In genomic region chr9:99576002-99576401, GRCh38 we compare ENCODE assay signal across 20 cellular contexts.
"Had no signal": no experiment of that assay in that cellular context is flagged by ENCODE, and none has a peak within 500 bp of the region (broad histone marks: within the 10 kb centered on the region; RNA-seq: fewer than 3 reads in every experiment).

No MANE protein-coding gene starts in this region.

- H3K4me3 ChIP-seq: body of pancreas, colonic mucosa, esophagus squamous epithelium, skin epidermis, transverse colon had no signal

- H3K9me3 Mint-ChIP-seq: activated CD4-positive, alpha-beta T cell treated with anti-CD3 and anti-CD28 coated beads, Interleukin-2, amount 10 ng/mL, durations not matched to agents 7 days and 5 days; nephron had no signal

- ATAC-seq: body of pancreas had no signal

- H3K27ac ChIP-seq: body of pancreas, colonic mucosa, esophagus squamous epithelium, skin epidermis, transverse colon had no signal

- H3K9me3 ChIP-seq: body of pancreas, colonic mucosa, esophagus squamous epithelium, transverse colon had no signal

- H3K36me3 ChIP-seq: colonic mucosa, esophagus squamous epithelium, transverse colon had no signal

- H3K36me3 Mint-ChIP-seq: activated naive CD8-positive, alpha-beta T cell; immature natural killer cell had no signal

- DNase-seq: activated CD4-positive, alpha-beta T cell treated with anti-CD3 and anti-CD28 coated beads, Interleukin-2, amount 10 ng/mL, durations not matched to agents 7 days and 5 days; activated CD4-positive, CD25-positive, alpha-beta regulatory T cell; activated gamma-delta T cell treated with Interleukin-2 at 50 U/mL for 16 hours; amniotic stem cell; body of pancreas; caudate nucleus; colonic mucosa; esophagus squamous epithelium; head of caudate nucleus; immature natural killer cell; nucleus accumbens; posterior cingulate gyrus; stimulated activated CD4-positive, alpha-beta T cell treated with anti-CD3 and anti-CD28 coated beads, Interleukin-15, amount 100 ng/mL, for 24 hours; stimulated activated CD4-positive, alpha-beta T cell treated with anti-CD3 and anti-CD28 coated beads, Interleukin-4, amount 100 ng/mL, for 1 hour; stimulated activated naive CD4-positive, alpha-beta T cell treated with Interleukin-2 at 50 U/mL for 16 hours; substantia nigra; transverse colon had no signal

- H3K4me3 Mint-ChIP-seq: activated CD4-positive, alpha-beta T cell treated with anti-CD3 and anti-CD28 coated beads, Interleukin-2, amount 10 ng/mL, durations not matched to agents 7 days and 5 days; activated naive CD8-positive, alpha-beta T cell; immature natural killer cell; nephron had no signal

- H3K4me1 ChIP-seq: body of pancreas, colonic mucosa, esophagus squamous epithelium, transverse colon had no signal

- H3K4me1 Mint-ChIP-seq: activated CD4-positive, alpha-beta T cell treated with anti-CD3 and anti-CD28 coated beads, Interleukin-2, amount 10 ng/mL, durations not matched to agents 7 days and 5 days; immature natural killer cell; nephron had no signal

- H3K27ac Mint-ChIP-seq: activated CD4-positive, alpha-beta T cell treated with anti-CD3 and anti-CD28 coated beads, Interleukin-2, amount 10 ng/mL, durations not matched to agents 7 days and 5 days; activated naive CD8-positive, alpha-beta T cell; immature natural killer cell; nephron had no signal

- H3K27me3 ChIP-seq: body of pancreas, colonic mucosa, esophagus squamous epithelium, transverse colon had no signal

- H3K27me3 Mint-ChIP-seq: activated CD4-positive, alpha-beta T cell treated with anti-CD3 and anti-CD28 coated beads, Interleukin-2, amount 10 ng/mL, durations not matched to agents 7 days and 5 days; activated naive CD8-positive, alpha-beta T cell had no signal
